In genomic region chr1:205976708-205977107, GRCh38 we compare ENCODE assay signal across 10 cellular contexts. TPM values are rescaled to one million over a fixed set of nuclear protein-coding genes. Genes with fewer than 3 reads are reported as not detected.
DNase-seq lines count a peak whose midpoint lies in the region; ATAC-seq, FAIRE-seq and TF ChIP-seq lines count a peak whose summit lies in the region.
"Had no signal": no experiment of that assay in that cellular context is flagged by ENCODE, and none has a peak within 500 bp of the region (broad histone marks: within the 10 kb centered on the region; RNA-seq: fewer than 3 reads in every experiment).

No MANE protein-coding gene starts in this region.

- TF ChIP-seq POLR2A in A549 (IDR thresholded peaks at IDR 0.05; ENCODE audit: low read length) (no peak), adrenal gland (IDR thresholded peaks at IDR 0.05) (no peak)

- H3K4me3 ChIP-seq in A549, result no peak overlapping the region
- H3K4me3 ChIP-seq in adrenal gland, result no peak overlapping the region

- ATAC-seq in A549 (peak; percentile 25 to 72; a peak in 4 of 6 replicates), HG02588 (IDR thresholded peaks at IDR 0.05; ENCODE audit: unreplicated experiment) (no peak)

- no peak for TF ChIP-seq CTCF in A549 (IDR thresholded peaks at IDR 0.05)
- no peak for TF ChIP-seq CTCF in adrenal gland (IDR thresholded peaks at IDR 0.05)

- TF ChIP-seq EP300 in A549 (IDR thresholded peaks at IDR 0.05), result no peak

- H3K27me3 ChIP-seq in adrenal gland, result no peaks in the 10 kb centered on the region

- 40% methylated on average over 7 of the region's 7 CpGs for WGBS in A549 (ENCODE audit: missing lambda C conversion rate)
- WGBS in adrenal gland, 4 donors, result 37 to 43% (median 39%) methylated on average over 4 to 7 of the region's 7 CpGs

- H3K9me3 ChIP-seq in A549 (no peaks in the 10 kb centered on the region), adrenal gland (replicated peaks in 1 of 3) (no peaks in the 10 kb centered on the region)

- H3K27ac ChIP-seq in A549 (peak overlapping the region; percentile 59 to 77; a peak in 4 of 6 replicates), adrenal gland (no peak overlapping the region)
- H3K27ac ChIP-seq: HL-60 had no signal

- TF ChIP-seq RAD21 in A549 (conservative IDR thresholded peaks at IDR 0.05 in 1 of 2, IDR thresholded peaks at IDR 0.05 in 1 of 2), result no peak

- H3K36me3 ChIP-seq in adrenal gland (replicated peaks in 1 of 2), result no peaks in the 10 kb centered on the region

- DNase-seq in A549 (ENCODE audit: low read depth in 1 of 2, low spot score in 1 of 2) (peak in 1 of 2 experiments; percentile 59), M059J (ENCODE audit: low read depth) (peak; percentile 75), adrenal gland (peak in 6 of 7 donors; percentile 33 to 61 (median 40)), iris pigment epithelial cell (ENCODE audit: low read depth) (peak; percentile 29), iPS-NIHi11 (ENCODE audit: low spot score) (no peak), GF-D8 (lab: John Stamatoyannopoulos, UW) (no peak), HuH-7 (ENCODE audit: low spot score) (no peak)

- CTCF ChIA-PET in A549 (lab: Yijun Ruan, JAX), result interaction anchor here (0.6 to 13.5 kb wide), 81 partner anchors 7 to 503 kb away, joined by 3 to 822 read pairs (median 5); partner anchors contain the start of genes PM20D1, RAB29, RAB7B and SLC26A9

- intact Hi-C loops in adrenal gland (cut with DNase I), result loop anchor here (2.0 to 5.0 kb wide), 2 partner anchors 58 to 184 kb away; no protein-coding TSS in a partner anchor

- H3K4me1 ChIP-seq in A549 (peaks cover 16% of the 10 kb centered on the region), adrenal gland (replicated peaks in 1 of 2) (no peaks in the 10 kb centered on the region)

- FAIRE-seq in A549 (lab: Jason Lieb, UNC), result no peak

- POLR2A ChIA-PET in A549 (lab: Yijun Ruan, JAX), result interaction anchor here (1.0 to 2.0 kb wide), 3 partner anchors 57 to 185 kb away, joined by 3 to 11 read pairs (median 9); no protein-coding TSS in a partner anchor

- peak overlapping the region; percentile 23; the same call in 2 of the 3 replicates for H3K4me2 ChIP-seq in A549

TF ChIP-seq in A549, 52 proteins besides CTCF, POLR2A, EP300 and RAD21:
- TF ChIP-seq HMGXB4 (CRISPR knock-in tag; IDR thresholded peaks at IDR 0.05; ENCODE audit: borderline replicate concordance), result no peak
- TF ChIP-seq HOXA7 (CRISPR knock-in tag; IDR thresholded peaks at IDR 0.05), result no peak
- no peak for TF ChIP-seq ZC3H11A (IDR thresholded peaks at IDR 0.05)
- no peak for TF ChIP-seq FOSB (CRISPR knock-in tag; IDR thresholded peaks at IDR 0.05)
- TF ChIP-seq NR3C1 (IDR thresholded peaks at IDR 0.05), result no peak
- TF ChIP-seq FOSL2 (IDR thresholded peaks at IDR 0.05), result no peak
- TF ChIP-seq FOSL2 (CRISPR knock-in tag; IDR thresholded peaks at IDR 0.05), result no peak
- no peak for TF ChIP-seq HOXB13 (CRISPR knock-in tag; IDR thresholded peaks at IDR 0.05; ENCODE audit: low read depth)
- no peak for TF ChIP-seq SMC3 (IDR thresholded peaks at IDR 0.05)
- TF ChIP-seq BCL3 (IDR thresholded peaks at IDR 0.05), result no peak
- no peak for TF ChIP-seq TP53 (CRISPR knock-in tag; IDR thresholded peaks at IDR 0.05)
- TF ChIP-seq ZFP36 (IDR thresholded peaks at IDR 0.05; ENCODE audit: borderline replicate concordance, partially characterized antibody), result no peak
- no peak for TF ChIP-seq MAFK (IDR thresholded peaks at IDR 0.05; ENCODE audit: partially characterized antibody)
TF ChIP-seq in A549: peak in this region for 0.

RNA-seq across cellular contexts. Expression of gene RAB7B, which starts 26.5 kb away (rescaled TPM):
- polyA plus RNA-seq in A549 (2011; rRNA removed), result 0.04 and 0.08 TPM in 2 replicates
- 0.04 and 0.09 TPM in 2 replicates for polyA plus RNA-seq in A549 (2012; cell fraction: cytosol; rRNA removed)
- 0.12 and 0.22 TPM in 2 replicates for polyA plus RNA-seq in A549 (2012; cell fraction: nucleus; rRNA removed)
- polyA plus RNA-seq in A549 (2017; fragmentation: RNase III; extraction: RNeasy Plus Mini Kit Qiagen cat#74134 plus additional on column Dnase treatment), result 0.20 to 0.37 TPM (median 0.30 TPM) in 3 replicates
- not detected in 2 replicates for polyA minus RNA-seq in A549 (2011; rRNA and poly(A)+ RNA removed)
- 0.44 and 0.69 TPM in 2 replicates for total RNA-seq in M059J (2014; rRNA removed; shearing (Covaris generic))
- 1 to 10 TPM in 2 of 8 donors, under 1 TPM in 6; 0.17 to 1.9 (median 0.57) TPM for total RNA-seq in adrenal gland
- polyA plus RNA-seq in adrenal gland, result 1 to 10 TPM in 2 of 3 donors, under 1 TPM in 1; 0.88 to 3.5 (median 1.0) TPM
- polyA plus RNA-seq: CD8-positive, alpha-beta memory T cell had no signal

RNA-seq across cellular contexts. Expression of gene SLC26A9, which starts 33.5 kb away (rescaled TPM):
- polyA plus RNA-seq in A549 (2011; rRNA removed), result 0.98 and 1.1 TPM in 2 replicates
- polyA plus RNA-seq in A549 (2012; cell fraction: cytosol; rRNA removed), result 0.19 and 0.30 TPM in 2 replicates
- 0.50 and 0.76 TPM in 2 replicates for polyA plus RNA-seq in A549 (2012; cell fraction: nucleus; rRNA removed)
- polyA plus RNA-seq in A549 (2017; fragmentation: RNase III; extraction: RNeasy Plus Mini Kit Qiagen cat#74134 plus additional on column Dnase treatment), result 0.14 to 0.18 TPM (median 0.16 TPM) in 3 replicates
- 1.1 and 1.3 TPM in 2 replicates for polyA minus RNA-seq in A549 (2011; rRNA and poly(A)+ RNA removed)
- 0.07 TPM in 1 of 2 replicates, not detected in the other for total RNA-seq in M059J (2014; rRNA removed; shearing (Covaris generic))
- under 1 TPM in 1 of 8 donors, not detected in 7; 0.04 TPM for total RNA-seq in adrenal gland
- polyA plus RNA-seq in adrenal gland, result under 1 TPM in 1 of 3 donors, not detected in 2; 0.03 TPM
- total RNA-seq: CD8-positive, alpha-beta memory T cell had no signal
- polyA plus RNA-seq: CD8-positive, alpha-beta memory T cell had no signal

RNA-seq across cellular contexts. Expression of gene CTSE, which starts 47.0 kb away (rescaled TPM):
- polyA plus RNA-seq in A549 (2011; rRNA removed) (not detected in 2 replicates), A549 (2017; fragmentation: RNase III; extraction: RNeasy Plus Mini Kit Qiagen cat#74134 plus additional on column Dnase treatment) (not detected in 3 replicates), adrenal gland (under 1 TPM in 1 of 3 donors, not detected in 2; 0.07 TPM)
- polyA plus RNA-seq in A549 (2012; cell fraction: cytosol; rRNA removed), result not detected in 2 replicates
- not detected in 2 replicates for polyA plus RNA-seq in A549 (2012; cell fraction: nucleus; rRNA removed)
- not detected in 2 replicates for polyA minus RNA-seq in A549 (2011; rRNA and poly(A)+ RNA removed)
- total RNA-seq in M059J (2014; rRNA removed; shearing (Covaris generic)), result not detected in 2 replicates
- total RNA-seq in adrenal gland, result not detected
- total RNA-seq: CD8-positive, alpha-beta memory T cell had no signal
- polyA plus RNA-seq: CD8-positive, alpha-beta memory T cell had no signal

Comparison
In these comparisons a context has a peak if more than half of its experiments do, and no peak if none do; other contexts are left out.
1. DNase-seq: peak in M059J (single experiment), adrenal gland (6 of 7) and iris pigment epithelial cell (single experiment); none in iPS-NIHi11 (single experiment), GF-D8 (single experiment) and HuH-7 (single experiment).
2. H3K27ac ChIP-seq: peak in A549 (2 of 2); none in adrenal gland (0 of 5).